12 cellular contexts compared by ENCODE assay signal in the genomic region with DNA sequence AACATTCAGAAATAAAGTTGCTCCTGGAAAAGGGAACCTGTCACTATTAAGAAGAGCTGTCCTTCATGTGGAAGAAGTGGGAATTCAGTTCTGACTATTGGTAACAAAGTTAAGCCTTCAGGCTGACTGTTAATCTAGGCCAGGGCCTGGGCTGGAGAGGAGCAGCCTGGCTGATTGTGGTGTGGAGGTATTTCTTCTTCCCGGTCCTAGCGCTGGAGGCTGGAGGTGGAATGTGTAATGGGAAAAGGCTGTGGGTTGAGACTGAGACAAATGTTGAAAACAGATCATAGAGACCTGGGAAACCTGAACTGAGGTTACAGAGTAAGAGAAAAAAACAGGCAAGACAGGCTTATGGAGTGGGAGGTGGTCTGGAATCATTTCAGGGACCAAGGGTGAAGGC. TPM values are rescaled to one million over a fixed set of nuclear protein-coding genes. Genes with fewer than 3 reads are reported as not detected.
DNase-seq lines count a peak whose midpoint lies in the region; ATAC-seq and TF ChIP-seq lines count a peak whose summit lies in the region.
"Had no signal": no experiment of that assay in that cellular context is flagged by ENCODE, and none has a peak within 500 bp of the region (broad histone marks: within the 10 kb centered on the region; RNA-seq: fewer than 3 reads in every experiment).

No MANE protein-coding gene starts in this region.

- peaks cover 35% of the 10 kb centered on the region for H3K4me1 Mint-ChIP-seq in activated naive CD8-positive, alpha-beta T cell (ENCODE audit: low read depth)
- H3K4me1 Mint-ChIP-seq in memory B cell (peaks cover 26% of the 10 kb centered on the region), osteocyte (ENCODE audit: unreplicated experiment) (peaks cover 10% of the 10 kb centered on the region)

- peaks cover 8% of the 10 kb centered on the region for H3K9me3 ChIP-seq in upper lobe of right lung

- no peak overlapping the region for H3K27ac ChIP-seq in upper lobe of right lung
- H3K27ac ChIP-seq: C4-2B, cardiac muscle cell, esophagus muscularis mucosa had no signal

- peak overlapping the region; percentile 57 for H3K4me3 Mint-ChIP-seq in activated naive CD8-positive, alpha-beta T cell
- H3K4me3 Mint-ChIP-seq in memory B cell (peak overlapping the region; percentile 43), osteocyte (ENCODE audit: unreplicated experiment) (no peak overlapping the region)

- ATAC-seq in memory B cell (ENCODE audit: low read depth) (no peak), upper lobe of right lung (no peak)

- peaks cover 4% of the 10 kb centered on the region for H3K4me1 ChIP-seq in upper lobe of right lung

- H3K27ac Mint-ChIP-seq in activated naive CD8-positive, alpha-beta T cell, result peak overlapping the region; percentile 69
- H3K27ac Mint-ChIP-seq in memory B cell, result peak overlapping the region; percentile 93
- no peak overlapping the region for H3K27ac Mint-ChIP-seq in osteocyte (ENCODE audit: unreplicated experiment)

- H3K27me3 Mint-ChIP-seq in activated naive CD8-positive, alpha-beta T cell, result no peaks in the 10 kb centered on the region
- no peaks in the 10 kb centered on the region for H3K27me3 Mint-ChIP-seq in memory B cell
- H3K27me3 Mint-ChIP-seq in osteocyte (ENCODE audit: unreplicated experiment), result peaks cover 6% of the 10 kb centered on the region

- no peaks in the 10 kb centered on the region for H3K36me3 Mint-ChIP-seq in activated naive CD8-positive, alpha-beta T cell
- H3K36me3 Mint-ChIP-seq in memory B cell, result peaks cover 2% of the 10 kb centered on the region
- no peaks in the 10 kb centered on the region for H3K36me3 Mint-ChIP-seq in osteocyte (ENCODE audit: unreplicated experiment)

- intact Hi-C loops in upper lobe of right lung (cut with DNase I), result no loop called here

- H3K27me3 ChIP-seq in upper lobe of right lung, result no peaks in the 10 kb centered on the region
- H3K27me3 ChIP-seq: cardiac muscle cell, esophagus muscularis mucosa had no signal

- no peaks in the 10 kb centered on the region for H3K9me3 Mint-ChIP-seq in activated naive CD8-positive, alpha-beta T cell (ENCODE audit: low read depth)
- peaks cover 1% of the 10 kb centered on the region for H3K9me3 Mint-ChIP-seq in memory B cell
- no peaks in the 10 kb centered on the region for H3K9me3 Mint-ChIP-seq in osteocyte (ENCODE audit: unreplicated experiment)

- TF ChIP-seq CTCF in osteocyte (IDR thresholded peaks at IDR 0.05), result no peak
- no peak for TF ChIP-seq CTCF in upper lobe of right lung (IDR thresholded peaks at IDR 0.05)
- no peak for TF ChIP-seq CTCF in GM13976 (IDR thresholded peaks at IDR 0.05; ENCODE audit: borderline replicate concordance, control extremely low read depth, extremely low read depth, insufficient read depth, missing control alignments)

- no peaks in the 10 kb centered on the region for H3K36me3 ChIP-seq in upper lobe of right lung
- H3K36me3 ChIP-seq: cardiac muscle cell, esophagus muscularis mucosa had no signal

- in situ Hi-C loops in GM13976 (cut with MboI; ENCODE audit: low sequenced_read_pairs, unreplicated experiment), result no loop called here

- DNase-seq in AG08395 (ENCODE audit: low spot score), result peak; percentile 36
- peak; percentile 20 for DNase-seq in Daoy (ENCODE audit: low read depth)
- no peak for DNase-seq in memory B cell (ENCODE audit: low spot score in 2 of 2)
- no peak for DNase-seq in osteocyte (ENCODE audit: extremely low spot score, unreplicated experiment)
- no peak for DNase-seq in upper lobe of right lung
- DNase-seq in GM13976 (ENCODE audit: low spot score), result no peak
- no peak for DNase-seq in NCI-H446 treated with DMSO at 0.1 percent for 48 hours (lab: John Stamatoyannopoulos, UW)
- DNase-seq: stimulated activated CD8-positive, alpha-beta memory T cell treated with anti-CD3 and anti-CD28 coated beads, Interleukin-4, amount 100 ng/mL, for 48 hours had no signal

- no peak overlapping the region for H3K4me3 ChIP-seq in upper lobe of right lung
- H3K4me3 ChIP-seq: cardiac muscle cell, esophagus muscularis mucosa had no signal

RNA-seq across cellular contexts. Expression of a gene that starts 23.8 kb away (rescaled TPM):
- 20.3 and 21.0 TPM in 2 replicates for total RNA-seq in Daoy (2014; rRNA removed; shearing (Covaris generic))
- 4.5 and 5.9 TPM in 2 replicates for total RNA-seq in osteocyte
- total RNA-seq in upper lobe of right lung, result 110 TPM

Comparison
In these comparisons a context has a peak if more than half of its experiments do, and no peak if none do; other contexts are left out.
1. DNase-seq: peak in AG08395 (single experiment) and Daoy (single experiment); none in memory B cell (0 of 2), osteocyte (single experiment), upper lobe of right lung (single experiment), GM13976 (single experiment) and NCI-H446 treated with DMSO at 0.1 percent for 48 hours (single experiment).